21 cellular contexts compared by ENCODE assay signal in the genomic region with DNA sequence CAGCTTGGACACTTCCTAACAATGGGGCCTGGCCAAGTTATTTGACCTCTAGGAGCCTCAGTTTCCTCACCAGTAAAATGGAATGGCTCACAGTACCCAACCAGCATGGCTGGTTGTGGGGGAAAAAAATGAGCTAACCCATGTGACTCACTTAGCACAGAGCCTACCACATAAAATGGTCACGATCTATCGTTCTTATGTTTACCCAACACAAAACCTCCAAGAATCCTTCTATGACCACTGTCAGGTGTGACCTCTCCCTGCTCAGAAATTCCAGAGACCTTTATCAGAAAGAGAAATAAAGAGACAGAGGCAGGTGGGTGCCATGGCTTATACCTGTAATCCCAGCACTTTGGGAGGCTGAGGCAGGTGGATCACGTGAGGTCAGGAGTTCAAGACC. TPM values are rescaled to one million over a fixed set of nuclear protein-coding genes. Genes with fewer than 3 reads are reported as not detected.
DNase-seq lines count a peak whose midpoint lies in the region; ATAC-seq, FAIRE-seq and TF ChIP-seq lines count a peak whose summit lies in the region.
"Had no signal": no experiment of that assay in that cellular context is flagged by ENCODE, and none has a peak within 500 bp of the region (broad histone marks: within the 10 kb centered on the region; RNA-seq: fewer than 3 reads in every experiment).

No MANE protein-coding gene starts in this region.

- no peaks in the 10 kb centered on the region for H3K4me1 Mint-ChIP-seq in activated CD8-positive, alpha-beta memory T cell treated with anti-CD3 and anti-CD28 coated beads, Interleukin-2, amount 10 ng/mL, durations not matched to agents 7 days and 5 days
- H3K4me1 Mint-ChIP-seq: CD14-positive monocyte had no signal

- no peak for DNase-seq in HepG2 (ENCODE audit: low spot score)
- no peak for DNase-seq in right lobe of liver
- peak; percentile 63 for DNase-seq in PC-3
- DNase-seq in bronchial epithelial cell (ENCODE audit: low read depth): peak; percentile 27
- peak; percentile 18 for DNase-seq in renal cortical epithelial cell (ENCODE audit: low read depth)
- no peak for DNase-seq in activated CD8-positive, alpha-beta memory T cell treated with anti-CD3 and anti-CD28 coated beads, Interleukin-2, amount 10 ng/mL, durations not matched to agents 7 days and 5 days
- DNase-seq: 8988T; Calu3; CD8-positive, alpha-beta T cell; DMS79 treated with DMSO at 0.1 percent for 48 hours; GF-D8; GOT3; H7; HFFc6 had no signal

- no peak overlapping the region for H3K4me3 Mint-ChIP-seq in activated CD8-positive, alpha-beta memory T cell treated with anti-CD3 and anti-CD28 coated beads, Interleukin-2, amount 10 ng/mL, durations not matched to agents 7 days and 5 days
- H3K4me3 Mint-ChIP-seq: CD14-positive monocyte; CD8-positive, alpha-beta T cell; HFFc6 had no signal

- H3K27ac ChIP-seq in HepG2 (ENCODE audit: extremely low read length, insufficient read depth, low read length) (no peak overlapping the region), right lobe of liver (no peak overlapping the region), PC-3 (ENCODE audit: low read length) (no peak overlapping the region)
- H3K27ac ChIP-seq: BLaER1 had no signal

- H4K20me1 ChIP-seq in HepG2 (ENCODE audit: insufficient read depth, low read length) (no peaks in the 10 kb centered on the region), PC-3 (ENCODE audit: low read length) (no peaks in the 10 kb centered on the region)
- H4K20me1 ChIP-seq: BLaER1 had no signal

- no peak for TF ChIP-seq RAD21 in HepG2 (CRISPR knock-in tag; IDR thresholded peaks at IDR 0.05)

- intact Hi-C loops in HepG2 (cut with micrococcal nuclease; ENCODE audit: unreplicated experiment): no loop called here
- intact Hi-C loops in right lobe of liver (cut with DNase I): no loop called here
- intact Hi-C loops in PC-3 (cut with micrococcal nuclease): no loop called here

- H3K4me1 ChIP-seq in HepG2 (ENCODE audit: insufficient read depth, low read length): peaks cover 28% of the 10 kb centered on the region
- no peaks in the 10 kb centered on the region for H3K4me1 ChIP-seq in right lobe of liver
- H3K4me1 ChIP-seq in PC-3 (ENCODE audit: insufficient read depth, low read length): no peaks in the 10 kb centered on the region

- peaks cover 13% of the 10 kb centered on the region for H3K27me3 Mint-ChIP-seq in activated CD8-positive, alpha-beta memory T cell treated with anti-CD3 and anti-CD28 coated beads, Interleukin-2, amount 10 ng/mL, durations not matched to agents 7 days and 5 days

- no peaks in the 10 kb centered on the region for H3K36me3 Mint-ChIP-seq in activated CD8-positive, alpha-beta memory T cell treated with anti-CD3 and anti-CD28 coated beads, Interleukin-2, amount 10 ng/mL, durations not matched to agents 7 days and 5 days
- H3K36me3 Mint-ChIP-seq: CD14-positive monocyte; CD8-positive, alpha-beta T cell had no signal

- no peaks in the 10 kb centered on the region for H3K36me3 ChIP-seq in HepG2 (replicated peaks in 1 of 2; ENCODE audit: control insufficient read depth in 1 of 2, insufficient read depth in 2 of 2, low read length in 2 of 2)
- H3K36me3 ChIP-seq in right lobe of liver: no peaks in the 10 kb centered on the region
- no peaks in the 10 kb centered on the region for H3K36me3 ChIP-seq in PC-3 (ENCODE audit: low read depth, low read length)
- no peaks in the 10 kb centered on the region for H3K36me3 ChIP-seq in bronchial epithelial cell (ENCODE audit: control insufficient read depth, insufficient read depth, low read length)
- H3K36me3 ChIP-seq: BLaER1 had no signal

- TF ChIP-seq CTCF in HepG2 (CRISPR knock-in tag; IDR thresholded peaks at IDR 0.05) (no peak), right lobe of liver (IDR thresholded peaks at IDR 0.05) (no peak), PC-3 (conservative IDR thresholded peaks at IDR 0.05; ENCODE audit: low read depth, low read length) (no peak), bronchial epithelial cell (IDR thresholded peaks at IDR 0.05; ENCODE audit: insufficient read depth, low read length, severe bottlenecking) (no peak)

- BruUV-seq in HepG2 (replicated peaks; lab: Mats Ljungman, UMichigan): no TSS peak
- no TSS peak for BruUV-seq in PC-3 (replicated peaks; lab: Mats Ljungman, UMichigan)

- H3K27me3 ChIP-seq in HepG2 (ENCODE audit: control insufficient read depth in 1 of 2, insufficient read depth in 2 of 2, low read length in 2 of 2): peaks cover 9 to 80% of the 10 kb centered on the region in 2 experiments; a peak in 4 of 5 replicates
- no peaks in the 10 kb centered on the region for H3K27me3 ChIP-seq in right lobe of liver
- H3K27me3 ChIP-seq in PC-3 (ENCODE audit: low read length): peaks cover 15% of the 10 kb centered on the region
- no peaks in the 10 kb centered on the region for H3K27me3 ChIP-seq in bronchial epithelial cell (ENCODE audit: control insufficient read depth, insufficient read depth, low read length)
- H3K27me3 ChIP-seq: BLaER1 had no signal

- no peak for FAIRE-seq in HepG2 (lab: Jason Lieb, UNC)
- FAIRE-seq in bronchial epithelial cell (lab: Jason Lieb, UNC): no peak

- in situ Hi-C loops in HepG2 (cut with HindIII; ENCODE audit: extremely low pct_ligation_motif_present, low pct_unique_long_range_greater_than_20kb): no loop called here

- no peaks in the 10 kb centered on the region for H3K79me2 ChIP-seq in HepG2 (ENCODE audit: insufficient read depth, low read length)
- H3K79me2 ChIP-seq in PC-3 (ENCODE audit: low read length): no peaks in the 10 kb centered on the region

- H3K4me2 ChIP-seq in HepG2 (ENCODE audit: low read depth, low read length) (no peak overlapping the region), PC-3 (ENCODE audit: low read length) (no peak overlapping the region)
- H3K4me2 ChIP-seq: BLaER1 had no signal

- H3F3A ChIP-seq in PC-3 (ENCODE audit: low read length, unreplicated experiment): no peaks in the 10 kb centered on the region

- H3K9me3 Mint-ChIP-seq in activated CD8-positive, alpha-beta memory T cell treated with anti-CD3 and anti-CD28 coated beads, Interleukin-2, amount 10 ng/mL, durations not matched to agents 7 days and 5 days (ENCODE audit: low read depth): no peaks in the 10 kb centered on the region
- H3K9me3 Mint-ChIP-seq: CD8-positive, alpha-beta T cell; HFFc6 had no signal

- TF ChIP-seq EP300 in HepG2 (IDR thresholded peaks at IDR 0.05; ENCODE audit: low read depth in 2 of 2, low read length in 2 of 2): no peak
- TF ChIP-seq EP300 in HepG2 (CRISPR knock-in tag; IDR thresholded peaks at IDR 0.05; ENCODE audit: borderline replicate concordance): no peak

- no peaks in the 10 kb centered on the region for H3K9me2 ChIP-seq in PC-3 (replicated peaks; ENCODE audit: low read length)

- no peak overlapping the region for H3K27ac Mint-ChIP-seq in activated CD8-positive, alpha-beta memory T cell treated with anti-CD3 and anti-CD28 coated beads, Interleukin-2, amount 10 ng/mL, durations not matched to agents 7 days and 5 days
- H3K27ac Mint-ChIP-seq: CD14-positive monocyte; CD8-positive, alpha-beta T cell; HFFc6 had no signal

- no peak for TF ChIP-seq POLR2A in HepG2 (IDR thresholded peaks at IDR 0.05; ENCODE audit: insufficient read depth in 1 of 2, low read depth in 2 of 2, low read length in 2 of 2)
- TF ChIP-seq POLR2A in right lobe of liver (IDR thresholded peaks at IDR 0.05): no peak

- no peak overlapping the region for H3K9ac ChIP-seq in HepG2 (ENCODE audit: insufficient read depth, low read depth, low read length)
- no peak overlapping the region for H3K9ac ChIP-seq in PC-3 (ENCODE audit: low read length)
- H3K9ac ChIP-seq: BLaER1 had no signal

- CTCF ChIA-PET in HepG2 (lab: Yijun Ruan, JAX; ENCODE audit: low intra/inter-chr PET ratio, low total read pairs): no interaction called here
- CTCF ChIA-PET in PC-3 (lab: Charles Lee): no interaction called here
- CTCF ChIA-PET in activated CD8-positive, alpha-beta memory T cell treated with anti-CD3 and anti-CD28 coated beads, Interleukin-2, amount 10 ng/mL, durations not matched to agents 7 days and 5 days (lab: Charles Lee): no interaction called here

- H2AFZ ChIP-seq in HepG2 (ENCODE audit: low read length) (no peak overlapping the region), PC-3 (ENCODE audit: low read length) (no peak overlapping the region)

- H3K4me3 ChIP-seq in HepG2 (replicated peaks in 1 of 3; ENCODE audit: insufficient read depth in 1 of 3, low read depth in 2 of 3, low read length in 3 of 3) (no peak overlapping the region), right lobe of liver (no peak overlapping the region), PC-3 (ENCODE audit: low read length) (no peak overlapping the region), bronchial epithelial cell (ENCODE audit: low read depth, low read length) (no peak overlapping the region)
- H3K4me3 ChIP-seq: BLaER1 had no signal

- no peak for ATAC-seq in HepG2
- no peak for ATAC-seq in right lobe of liver
- ATAC-seq in PC-3: 0 out of 2 replicates have a peak, but pooled peaks have one; percentile 20
- ATAC-seq in activated CD8-positive, alpha-beta memory T cell treated with anti-CD3 and anti-CD28 coated beads, Interleukin-2, amount 10 ng/mL, durations not matched to agents 7 days and 5 days: no peak
- ATAC-seq in GM21515 (IDR thresholded peaks at IDR 0.05; ENCODE audit: unreplicated experiment): no peak
- no peak for ATAC-seq in HG03175 (IDR thresholded peaks at IDR 0.05; ENCODE audit: unreplicated experiment)
- ATAC-seq: CD8-positive, alpha-beta T cell; HCT116 had no signal

- H3K9me3 ChIP-seq in HepG2 (ENCODE audit: low read length) (no peaks in the 10 kb centered on the region), right lobe of liver (no peaks in the 10 kb centered on the region), PC-3 (ENCODE audit: low read length) (no peaks in the 10 kb centered on the region)
- H3K9me3 ChIP-seq: BLaER1 had no signal

- POLR2A ChIA-PET in HepG2 (lab: Yijun Ruan, JAX): no interaction called here
- POLR2A ChIA-PET in PC-3 (lab: Charles Lee; ENCODE audit: unreplicated experiment): no interaction called here

- 6% methylated on average over 3 of the region's 3 CpGs for WGBS in HepG2 (ENCODE audit: low lambda C conversion rate)
- 71% methylated on average over 2 of the region's 3 CpGs for WGBS in right lobe of liver (ENCODE audit: insufficient coverage, low coverage, low lambda C conversion rate, missing lambda C conversion rate)

RNA-seq across cellular contexts. Expression of gene BPIFB1, which starts 39.4 kb away (rescaled TPM):
- total RNA-seq in HepG2 (2016; rRNA removed; fragmentation: Illumina TruSeq; extraction: Trizol) (0.18 and 0.82 TPM in 2 replicates), right lobe of liver (not detected), PC-3 (2014; rRNA removed) (not detected in 2 replicates), bronchial epithelial cell (not detected in 2 replicates), renal cortical epithelial cell (not detected in 2 replicates)
- 0.18 TPM in 1 of 2 replicates, not detected in the other for total RNA-seq in HepG2 (2016; cell fraction: cytosol; rRNA removed; fragmentation: Illumina TruSeq; extraction: Trizol; ENCODE audit: low read depth)
- total RNA-seq in HepG2 (2016; cell fraction: insoluble cytoplasmic fraction; rRNA removed; fragmentation: Illumina TruSeq; extraction: Trizol): 0.34 and 0.56 TPM in 2 replicates
- 0.28 TPM in 2 replicates for total RNA-seq in HepG2 (2016; cell fraction: membrane; rRNA removed; fragmentation: Illumina TruSeq; extraction: Trizol)
- 0.59 and 0.75 TPM in 2 replicates for total RNA-seq in HepG2 (2016; cell fraction: nucleus; rRNA removed; fragmentation: Illumina TruSeq; extraction: Trizol)
- 4.4 and 9.2 TPM in 2 replicates for polyA plus RNA-seq in HepG2 (2011; rRNA removed)
- polyA plus RNA-seq in HepG2 (2011; cell fraction: cytosol; rRNA removed): 3.2 and 5.0 TPM in 2 replicates
- 5.1 and 7.3 TPM in 2 replicates for polyA plus RNA-seq in HepG2 (2011; cell fraction: nucleus; rRNA removed)
- 7.9 and 12.0 TPM in 2 replicates for polyA plus RNA-seq in HepG2 (2012)
- 0.26 and 0.36 TPM in 2 replicates for polyA plus RNA-seq in HepG2 (2016; cell fraction: cytosol; fragmentation: Illumina TruSeq; extraction: Trizol; ENCODE audit: low read depth)
- 0.54 and 0.91 TPM in 2 replicates for polyA plus RNA-seq in HepG2 (2016; cell fraction: insoluble cytoplasmic fraction; fragmentation: Illumina TruSeq; extraction: Trizol; ENCODE audit: low read depth)
- polyA plus RNA-seq in HepG2 (2016; cell fraction: membrane; fragmentation: Illumina TruSeq; extraction: Trizol; ENCODE audit: low read depth): 0.17 and 0.40 TPM in 2 replicates
- polyA plus RNA-seq in HepG2 (2016; cell fraction: nucleus; fragmentation: Illumina TruSeq; extraction: Trizol; ENCODE audit: insufficient read depth, low read depth): 0.97 and 1.00 TPM in 2 replicates
- polyA minus RNA-seq in HepG2 (2011; rRNA and poly(A)+ RNA removed; ENCODE audit: low replicate concordance): 3.7 TPM in 1 of 2 replicates, not detected in the other
- polyA minus RNA-seq in HepG2 (2011; cell fraction: cytosol; rRNA and poly(A)+ RNA removed): 0.44 and 1.6 TPM in 2 replicates
- polyA minus RNA-seq in HepG2 (2011; cell fraction: nucleus; rRNA and poly(A)+ RNA removed): 1.7 and 2.0 TPM in 2 replicates
- total RNA-seq in activated CD8-positive, alpha-beta memory T cell treated with anti-CD3 and anti-CD28 coated beads, Interleukin-2, amount 10 ng/mL, durations not matched to agents 7 days and 5 days: not detected
- total RNA-seq: A673; CD8-positive, alpha-beta T cell; H7; HFFc6 had no signal
- polyA plus RNA-seq: AG04450, CD14-positive monocyte had no signal

Comparison
In these comparisons a context has a peak if more than half of its experiments do, and no peak if none do; other contexts are left out.
1. DNase-seq: peak in PC-3 (single experiment), bronchial epithelial cell (single experiment) and renal cortical epithelial cell (single experiment); none in HepG2 (single experiment), right lobe of liver (0 of 3) and activated CD8-positive, alpha-beta memory T cell treated with anti-CD3 and anti-CD28 coated beads, Interleukin-2, amount 10 ng/mL, durations not matched to agents 7 days and 5 days (single experiment).